ENCODE assay signal across 8 cellular contexts in the genomic region with DNA sequence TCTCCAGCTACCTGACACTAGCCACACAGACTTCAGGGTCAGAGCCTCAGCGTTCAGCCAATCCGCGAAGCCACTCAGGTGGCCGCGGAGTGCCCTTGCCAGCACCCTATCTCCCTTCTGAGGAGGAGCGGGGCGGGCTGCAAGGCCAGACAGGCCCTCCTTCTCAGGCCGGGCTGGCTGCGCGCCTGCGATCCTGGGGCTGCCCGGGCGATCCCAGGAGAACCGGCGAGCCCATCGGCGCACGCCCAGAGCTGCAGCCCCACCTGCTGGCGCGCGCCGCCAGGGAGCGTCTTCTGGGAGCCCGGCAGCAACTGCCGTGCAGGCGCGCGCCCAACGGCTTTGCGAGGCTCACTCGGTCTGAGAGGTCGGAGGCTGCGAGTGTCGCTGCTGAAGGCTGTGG.
DNase-seq lines count a peak whose midpoint lies in the region; ATAC-seq and TF ChIP-seq lines count a peak whose summit lies in the region.
"Not testable (repeated sequence)": the region's sequence is repeated elsewhere in the genome, so short reads cannot be mapped to it uniquely, and the experiment has no call there.

No MANE protein-coding gene starts in this region.

- intact Hi-C loops in activated naive CD4-positive, alpha-beta T cell treated with anti-CD3 and anti-CD28 coated beads for 36 hours (cut with micrococcal nuclease); dendritic cell treated with granulocyte-macrophage colony-stimulating factor and Interleukin-4, amounts not matched to agents 40 ng/mL and 50 ng/mL, for 4 days (cut with micrococcal nuclease); left ventricle myocardium inferior (cut with micrococcal nuclease): not testable (repeated sequence)

- not testable (repeated sequence) for H3K27ac Mint-ChIP-seq in activated naive CD4-positive, alpha-beta T cell treated with anti-CD3 and anti-CD28 coated beads for 36 hours; dendritic cell treated with granulocyte-macrophage colony-stimulating factor and Interleukin-4, amounts not matched to agents 40 ng/mL and 50 ng/mL, for 4 days

- ATAC-seq in HG02885 (IDR thresholded peaks at IDR 0.05; ENCODE audit: poor library complexity, unreplicated experiment): peak; percentile 64

- H3K4me3 Mint-ChIP-seq in activated naive CD4-positive, alpha-beta T cell treated with anti-CD3 and anti-CD28 coated beads for 36 hours: not testable (repeated sequence)
- peak overlapping the region; percentile 72 for H3K4me3 Mint-ChIP-seq in dendritic cell treated with granulocyte-macrophage colony-stimulating factor and Interleukin-4, amounts not matched to agents 40 ng/mL and 50 ng/mL, for 4 days

- H3K27ac ChIP-seq in left ventricle myocardium inferior (replicated peaks): not testable (repeated sequence)

- H3K4me3 ChIP-seq in BE2C (ENCODE audit: low read depth, low read length): not testable (repeated sequence)
- H3K4me3 ChIP-seq in left ventricle myocardium inferior: peak overlapping the region; percentile 54

- not testable (repeated sequence) for H3K27me3 ChIP-seq in BE2C; left ventricle myocardium inferior (ENCODE audit: low read depth)

- DNase-seq in BE2C (peak; percentile 24), SK-MEL-5 (ENCODE audit: low read depth, low spot score) (peak; percentile 4), left ventricle myocardium inferior (peak; percentile 16), lung microvascular endothelial cell (ENCODE audit: low read depth in 2 of 2) (peak; percentile 1)
- peak; percentile 3 for DNase-seq in activated naive CD4-positive, alpha-beta T cell treated with anti-CD3 and anti-CD28 coated beads for 36 hours
- DNase-seq in stimulated activated CD4-positive, alpha-beta T cell treated with anti-CD3 and anti-CD28 coated beads, Interleukin-1b, Interleukin-23, amount 100 ng/mL, for 48 hours: peak; percentile 3

- H3K27me3 Mint-ChIP-seq in activated naive CD4-positive, alpha-beta T cell treated with anti-CD3 and anti-CD28 coated beads for 36 hours (ENCODE audit: low read depth); dendritic cell treated with granulocyte-macrophage colony-stimulating factor and Interleukin-4, amounts not matched to agents 40 ng/mL and 50 ng/mL, for 4 days: not testable (repeated sequence)

- CTCF ChIA-PET in activated naive CD4-positive, alpha-beta T cell treated with anti-CD3 and anti-CD28 coated beads for 36 hours (lab: Charles Lee): not testable (repeated sequence)

- H3K4me1 ChIP-seq in BE2C, left ventricle myocardium inferior: not testable (repeated sequence)

- not testable (repeated sequence) for H3K36me3 ChIP-seq in BE2C, left ventricle myocardium inferior

- H3K9me3 Mint-ChIP-seq in activated naive CD4-positive, alpha-beta T cell treated with anti-CD3 and anti-CD28 coated beads for 36 hours; dendritic cell treated with granulocyte-macrophage colony-stimulating factor and Interleukin-4, amounts not matched to agents 40 ng/mL and 50 ng/mL, for 4 days: not testable (repeated sequence)

- H3K9me3 ChIP-seq in BE2C; left ventricle myocardium inferior (replicated peaks): not testable (repeated sequence)

- not testable (repeated sequence) for TF ChIP-seq CTCF in BE2C (IDR thresholded peaks at IDR 0.05; ENCODE audit: low read depth, low read length)
- peak; percentile 39 for TF ChIP-seq CTCF in left ventricle myocardium inferior (IDR thresholded peaks at IDR 0.05; ENCODE audit: borderline replicate concordance)

- H3K4me1 Mint-ChIP-seq in activated naive CD4-positive, alpha-beta T cell treated with anti-CD3 and anti-CD28 coated beads for 36 hours (ENCODE audit: low read depth); dendritic cell treated with granulocyte-macrophage colony-stimulating factor and Interleukin-4, amounts not matched to agents 40 ng/mL and 50 ng/mL, for 4 days (ENCODE audit: low read depth): not testable (repeated sequence)

- in situ Hi-C loops in SK-MEL-5 (cut with HindIII; ENCODE audit: low pct_unique_long_range_greater_than_20kb, low sequenced_read_pairs): not testable (repeated sequence)

- not testable (repeated sequence) for H3K36me3 Mint-ChIP-seq in activated naive CD4-positive, alpha-beta T cell treated with anti-CD3 and anti-CD28 coated beads for 36 hours (ENCODE audit: low read depth); dendritic cell treated with granulocyte-macrophage colony-stimulating factor and Interleukin-4, amounts not matched to agents 40 ng/mL and 50 ng/mL, for 4 days (ENCODE audit: low read depth)
